Comparison of ENCODE assay signal across 9 cellular contexts in the genomic region with DNA sequence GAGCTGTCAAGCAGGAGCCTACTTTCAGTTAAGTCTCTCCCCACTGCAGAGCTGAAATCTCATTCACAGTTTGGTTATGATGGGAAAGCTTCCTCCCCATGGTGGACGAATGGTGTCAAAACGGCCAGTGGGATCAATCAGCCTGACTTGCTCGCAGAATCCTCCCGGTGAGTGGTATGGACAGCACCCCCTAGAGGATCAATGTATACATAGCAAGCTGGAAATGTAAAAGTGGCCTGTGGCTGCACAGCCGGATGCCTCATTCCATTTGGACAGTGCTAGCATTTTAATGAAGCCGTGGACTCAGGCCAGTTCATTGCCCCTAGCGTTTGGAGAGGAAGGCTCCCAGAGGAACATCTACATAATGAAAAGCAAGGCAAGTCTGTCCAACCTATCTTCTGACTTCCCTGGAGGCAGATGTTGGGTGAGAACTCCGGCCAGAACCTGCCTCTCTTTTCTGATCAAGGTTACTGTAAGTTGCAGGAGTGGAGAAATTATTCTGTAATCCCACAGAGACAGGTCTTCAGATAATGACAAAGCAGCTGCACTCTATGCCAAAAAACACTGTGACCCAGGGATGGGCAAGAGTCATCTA.
DNase-seq lines count a peak whose midpoint lies in the region; ATAC-seq and TF ChIP-seq lines count a peak whose summit lies in the region.
"Had no signal": no experiment of that assay in that cellular context is flagged by ENCODE, and none has a peak within 500 bp of the region (broad histone marks: within the 10 kb centered on the region; RNA-seq: fewer than 3 reads in every experiment).

No MANE protein-coding gene starts in this region.

- no peak overlapping the region for H4K8ac ChIP-seq in IMR-90 (ENCODE audit: low read depth in 2 of 2, low read length in 2 of 2)

- H3K4ac ChIP-seq in IMR-90 (ENCODE audit: low read depth, low read length) = peak overlapping the region; percentile 6; the same call in 1 of the 2 replicates

- TF ChIP-seq POLR2A in IMR-90 (IDR thresholded peaks at IDR 0.05; ENCODE audit: low read depth, low read length) = no peak

- ATAC-seq in IMR-90 (ENCODE audit: low read depth) (peak; percentile 93), HG03457 (IDR thresholded peaks at IDR 0.05; ENCODE audit: unreplicated experiment) (no peak)

- H3K4me2 ChIP-seq in IMR-90 (ENCODE audit: low read depth, low read length) = no peak overlapping the region

- no peaks in the 10 kb centered on the region for H3K9me3 ChIP-seq in IMR-90 (ENCODE audit: control insufficient read depth, insufficient read depth, low read length)
- H3K9me3 ChIP-seq: upper lobe of left lung had no signal

- TF ChIP-seq RAD21 in IMR-90 (IDR thresholded peaks at IDR 0.05; ENCODE audit: low read length) = no peak

- no peaks in the 10 kb centered on the region for H3K27me3 ChIP-seq in IMR-90 (ENCODE audit: control insufficient read depth, insufficient read depth, low read length)
- H3K27me3 ChIP-seq: upper lobe of left lung had no signal

- no peaks in the 10 kb centered on the region for H3K79me1 ChIP-seq in IMR-90 (ENCODE audit: low read depth in 1 of 2, low read length in 2 of 2)

- no peak overlapping the region for H3K56ac ChIP-seq in IMR-90 (ENCODE audit: extremely low read depth, insufficient read depth, low read length)

- WGBS in IMR-90 (ENCODE audit: extremely low coverage in 2 of 2, insufficient read length in 1 of 2), 2 experiments = no CpG with 5 or more reads among the region's 8 CpGs

- H3K4me3 ChIP-seq in IMR-90 (ENCODE audit: insufficient read depth, low read depth, low read length) = no peak overlapping the region
- H3K4me3 ChIP-seq: upper lobe of left lung had no signal

- DNase-seq in GM03348 (ENCODE audit: low spot score) (peak; percentile 63), IMR-90 (peak; percentile 46), iPS-NIHi11 (ENCODE audit: low spot score) (peak; percentile 87), NCI-H2029 treated with DMSO at 0.1 percent for 48 hours (lab: John Stamatoyannopoulos, UW) (no peak), SIG-M5 treated with dmso at 0.1 percent for 504 hours (lab: John Stamatoyannopoulos, UW; ENCODE audit: unreplicated experiment) (no peak), DMS79 treated with DMSO at 0.1 percent for 48 hours (lab: John Stamatoyannopoulos, UW) (no peak)
- DNase-seq: upper lobe of left lung had no signal

- POLR2A ChIA-PET in IMR-90 (lab: Charles Lee; ENCODE audit: unreplicated experiment) = no interaction called here

- H2BK120ac ChIP-seq in IMR-90 (ENCODE audit: low read depth, low read length) = no peak overlapping the region; the same call in 1 of the 2 replicates

- H2BK20ac ChIP-seq in IMR-90 (ENCODE audit: low read depth, low read length) = no peak overlapping the region; the same call in 1 of the 2 replicates

- H3K23ac ChIP-seq in IMR-90 (ENCODE audit: low read depth, low read length) = no peak overlapping the region

- no peak overlapping the region for H2BK5ac ChIP-seq in IMR-90 (ENCODE audit: low read depth, low read length, poor library complexity, severe bottlenecking)

- no peak overlapping the region for H2AK9ac ChIP-seq in IMR-90 (replicated peaks; ENCODE audit: low read depth, low read length, poor library complexity)

- H2BK15ac ChIP-seq in IMR-90 (ENCODE audit: low read depth, low read length) = no peak overlapping the region

- H3K27ac ChIP-seq in IMR-90 (ENCODE audit: insufficient read depth, low read length) (no peak overlapping the region), VCaP (no peak overlapping the region)
- H3K27ac ChIP-seq: upper lobe of left lung had no signal

- H3K36me3 ChIP-seq in IMR-90 (ENCODE audit: control insufficient read depth, insufficient read depth, low read length) = no peaks in the 10 kb centered on the region
- H3K36me3 ChIP-seq: upper lobe of left lung had no signal

- H3K14ac ChIP-seq in IMR-90 (replicated peaks; ENCODE audit: low read depth, low read length) = no peak overlapping the region

- peak; percentile 56 for TF ChIP-seq CTCF in IMR-90 (conservative IDR thresholded peaks at IDR 0.05; ENCODE audit: low read depth, low read length)
- TF ChIP-seq CTCF in VCaP (conservative IDR thresholded peaks at IDR 0.05) = peak; percentile 42

- H4K91ac ChIP-seq in IMR-90 (ENCODE audit: insufficient read depth, low read depth, low read length) = no peak overlapping the region

- no peak overlapping the region for H4K5ac ChIP-seq in IMR-90 (ENCODE audit: low read depth, low read length)

- in situ Hi-C loops in IMR-90 (cut with MboI; ENCODE audit: low sequenced_read_pairs) = loop anchor here (10.0 kb wide), 1 partner anchor 438 kb away; no protein-coding TSS in a partner anchor

- H3K4me1 ChIP-seq in IMR-90 (ENCODE audit: control insufficient read depth, insufficient read depth, low read length) = peaks cover 5% of the 10 kb centered on the region
- H3K4me1 ChIP-seq: upper lobe of left lung had no signal

- peak overlapping the region; percentile 71 for H2AFZ ChIP-seq in IMR-90 (replicated peaks; ENCODE audit: low read length, poor library complexity)

- no peak overlapping the region for H3K9ac ChIP-seq in IMR-90 (ENCODE audit: low read depth, low read length)

- H3K18ac ChIP-seq in IMR-90 (ENCODE audit: low read depth, low read length) = no peak overlapping the region

- H3K9me1 ChIP-seq in IMR-90 (ENCODE audit: insufficient read depth, low read length) = peaks cover 10% of the 10 kb centered on the region; the same call in 1 of the 2 replicates

- H2AK5ac ChIP-seq in IMR-90 (ENCODE audit: low read depth, low read length) = no peak overlapping the region

- BruUV-seq in IMR-90 (replicated peaks; lab: Mats Ljungman, UMichigan) = no TSS peak

- dilution Hi-C loops in IMR-90 (cut with HindIII; ENCODE audit: low sequenced_read_pairs, unreplicated experiment) = no loop called here

- CTCF ChIA-PET in IMR-90 (lab: Yijun Ruan, JAX) = interaction anchor here (0.5 to 2.0 kb wide), 9 partner anchors 12 to 445 kb away, joined by 3 to 9 read pairs (median 3); no protein-coding TSS in a partner anchor

- no peaks in the 10 kb centered on the region for H4K20me1 ChIP-seq in IMR-90 (ENCODE audit: insufficient read depth, low read length)

- intact Hi-C loops in IMR-90 (cut with micrococcal nuclease) = loop anchor here (2.0 kb wide), 3 partner anchors 186 to 446 kb away; no protein-coding TSS in a partner anchor

TF ChIP-seq in IMR-90, 13 proteins besides CTCF, POLR2A, EP300 and RAD21:
- TF ChIP-seq ELK1 (IDR thresholded peaks at IDR 0.05; ENCODE audit: borderline replicate concordance, low read depth, low read length) (no peak), CHD1 (IDR thresholded peaks at IDR 0.05; ENCODE audit: low read depth, low read length) (no peak)

Comparison
In these comparisons a context has a peak if more than half of its experiments do, and no peak if none do; other contexts are left out.
1. DNase-seq: peak in GM03348 (single experiment), IMR-90 (single experiment) and iPS-NIHi11 (single experiment); none in NCI-H2029 treated with DMSO at 0.1 percent for 48 hours (single experiment), SIG-M5 treated with dmso at 0.1 percent for 504 hours (single experiment) and DMS79 treated with DMSO at 0.1 percent for 48 hours (single experiment).